1 cellular context compared by ENCODE assay signal in the genomic region with DNA sequence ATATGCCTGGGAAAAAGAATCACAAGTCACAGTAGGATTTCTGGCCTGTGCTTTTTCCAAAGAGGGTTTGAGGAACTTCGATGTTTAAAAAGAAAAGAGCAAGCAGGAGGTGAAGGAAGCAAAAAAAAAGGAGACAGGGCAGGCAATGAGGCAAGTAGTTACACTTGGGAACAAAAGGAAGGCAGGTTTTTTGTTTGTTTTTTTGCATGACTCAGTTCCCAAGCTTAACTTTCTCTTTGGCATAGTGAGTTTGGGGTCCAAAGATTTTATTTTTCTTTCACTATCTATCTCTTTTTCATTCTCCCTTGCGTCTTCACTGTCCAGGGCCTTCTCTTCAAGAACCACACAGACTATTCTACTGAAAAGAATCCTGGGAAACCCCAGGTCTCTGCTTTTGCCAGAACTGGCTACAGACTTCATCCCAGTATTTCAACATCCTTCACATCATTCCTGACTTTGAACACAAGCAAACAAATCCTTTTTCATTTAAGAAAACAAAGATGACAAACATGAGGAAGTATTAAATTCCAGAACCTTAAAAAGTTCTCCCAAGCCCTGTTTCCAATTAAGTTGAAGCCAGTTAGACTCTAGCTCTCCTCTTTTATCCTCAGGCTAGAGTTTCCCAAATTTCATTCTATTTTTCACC.
TF ChIP-seq lines count a peak whose summit lies in the region.

No MANE protein-coding gene starts in this region.

TF ChIP-seq in endothelial cell of umbilical vein, 7 proteins besides CTCF, POLR2A, EP300 and RAD21 (continued from another document):
- TF ChIP-seq POLR2AphosphoS5 (IDR thresholded peaks at IDR 0.05; ENCODE audit: insufficient read depth, low read depth, low read length): no peak
